In the genomic region with DNA sequence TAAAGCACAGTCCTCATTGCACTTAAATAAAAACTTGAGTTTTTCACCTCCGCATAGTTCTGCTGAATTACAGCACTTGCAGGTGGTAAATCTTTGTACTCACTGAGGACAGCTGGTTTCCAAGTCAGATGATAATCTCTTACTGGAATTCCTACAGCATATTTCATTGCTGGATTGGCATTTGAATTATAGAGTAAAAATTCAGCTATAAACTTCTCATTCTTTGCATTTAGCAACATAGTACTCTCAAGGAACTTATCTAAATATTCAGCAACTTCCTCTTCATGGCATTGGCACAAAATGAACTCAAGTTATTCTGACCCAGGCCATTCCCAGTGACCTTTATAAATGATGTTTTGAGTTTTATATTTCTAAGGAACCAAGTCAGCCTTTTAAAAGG, we compare ENCODE assay signal across 22 cellular contexts.
"Had no signal": no experiment of that assay in that cellular context is flagged by ENCODE, and none has a peak within 500 bp of the region (broad histone marks: within the 10 kb centered on the region; RNA-seq: fewer than 3 reads in every experiment).

No MANE protein-coding gene starts in this region.

- H3K4me3 Mint-ChIP-seq: activated CD4-positive, alpha-beta memory T cell treated with anti-CD3 and anti-CD28 coated beads, Interleukin-2, amount 10 ng/mL, durations not matched to agents 7 days and 5 days; activated CD4-positive, alpha-beta T cell treated with anti-CD3 and anti-CD28 coated beads, Interleukin-2, amount 10 ng/mL, durations not matched to agents 24 days and 14 days; activated CD8-positive, alpha-beta memory T cell treated with anti-CD3 and anti-CD28 coated beads, Interleukin-2, amount 10 ng/mL, durations not matched to agents 7 days and 5 days; activated naive CD8-positive, alpha-beta T cell treated with anti-CD3 and anti-CD28 coated beads, Interleukin-2, amount 50 U/mL, for 24 hours; activated T-helper 1 cell treated with anti-CD3 and anti-CD28 coated beads, Interleukin-12 subunit alpha, Interleukin-12 subunit beta, Interleukin-2, Interleukin-4 antibody, amounts not matched to agents 30 ng/mL and 10 ng/mL and 1 ng/mL, durations not matched to agents 14 hours and 24 hours and 36 hours; brain; effector memory CD8-positive, alpha-beta T cell; natural killer cell had no signal

- DNase-seq: activated CD4-positive, alpha-beta memory T cell treated with anti-CD3 and anti-CD28 coated beads, Interleukin-2, amount 10 ng/mL, durations not matched to agents 7 days and 5 days; activated CD4-positive, alpha-beta T cell treated with anti-CD3 and anti-CD28 coated beads, Interleukin-2, amount 10 ng/mL, durations not matched to agents 24 days and 14 days; activated CD8-positive, alpha-beta memory T cell treated with anti-CD3 and anti-CD28 coated beads, Interleukin-2, amount 10 ng/mL, durations not matched to agents 7 days and 5 days; activated gamma-delta T cell; activated naive CD4-positive, alpha-beta T cell treated with anti-CD3 and anti-CD28 coated beads, Interleukin-2, amount 50 U/mL, for 16 hours; activated naive CD8-positive, alpha-beta T cell treated with anti-CD3 and anti-CD28 coated beads, Interleukin-2, amount 50 U/mL, for 24 hours; anterior cingulate cortex; caudate nucleus; dorsolateral prefrontal cortex; effector memory CD8-positive, alpha-beta T cell; foreskin keratinocyte; left lung; natural killer cell; ovary; spleen; stimulated activated CD4-positive, alpha-beta T cell treated with anti-CD3 and anti-CD28 coated beads, Interleukin-4, amount 100 ng/mL, for 1 hour; stimulated activated naive CD4-positive, alpha-beta T cell; T-helper 2 cell; upper lobe of left lung had no signal

- H3K9me3 Mint-ChIP-seq: effector memory CD8-positive, alpha-beta T cell had no signal

- H3K4me1 Mint-ChIP-seq: activated CD4-positive, alpha-beta memory T cell treated with anti-CD3 and anti-CD28 coated beads, Interleukin-2, amount 10 ng/mL, durations not matched to agents 7 days and 5 days; activated CD4-positive, alpha-beta T cell treated with anti-CD3 and anti-CD28 coated beads, Interleukin-2, amount 10 ng/mL, durations not matched to agents 24 days and 14 days; activated CD8-positive, alpha-beta memory T cell treated with anti-CD3 and anti-CD28 coated beads, Interleukin-2, amount 10 ng/mL, durations not matched to agents 7 days and 5 days; activated naive CD8-positive, alpha-beta T cell treated with anti-CD3 and anti-CD28 coated beads, Interleukin-2, amount 50 U/mL, for 24 hours; natural killer cell had no signal

- ATAC-seq: activated CD4-positive, CD25-positive, alpha-beta regulatory T cell treated with anti-CD3 and anti-CD28 coated beads, Interleukin-2, amount 50 U/mL, for 24 hours; activated CD8-positive, alpha-beta memory T cell treated with anti-CD3 and anti-CD28 coated beads, Interleukin-2, amount 10 ng/mL, durations not matched to agents 7 days and 5 days; activated naive CD8-positive, alpha-beta T cell treated with anti-CD3 and anti-CD28 coated beads, Interleukin-2, amount 50 U/mL, for 24 hours; effector memory CD8-positive, alpha-beta T cell; foreskin keratinocyte; left lung; natural killer cell had no signal

- H3K27ac Mint-ChIP-seq: activated CD4-positive, alpha-beta memory T cell treated with anti-CD3 and anti-CD28 coated beads, Interleukin-2, amount 10 ng/mL, durations not matched to agents 7 days and 5 days; activated CD4-positive, alpha-beta T cell treated with anti-CD3 and anti-CD28 coated beads, Interleukin-2, amount 10 ng/mL, durations not matched to agents 24 days and 14 days; activated CD8-positive, alpha-beta memory T cell treated with anti-CD3 and anti-CD28 coated beads, Interleukin-2, amount 10 ng/mL, durations not matched to agents 7 days and 5 days; activated naive CD8-positive, alpha-beta T cell treated with anti-CD3 and anti-CD28 coated beads, Interleukin-2, amount 50 U/mL, for 24 hours; activated T-helper 1 cell treated with anti-CD3 and anti-CD28 coated beads, Interleukin-12 subunit alpha, Interleukin-12 subunit beta, Interleukin-2, Interleukin-4 antibody, amounts not matched to agents 30 ng/mL and 10 ng/mL and 1 ng/mL, durations not matched to agents 14 hours and 24 hours and 36 hours; effector memory CD8-positive, alpha-beta T cell; natural killer cell had no signal

- H3K27me3 Mint-ChIP-seq: activated CD4-positive, alpha-beta memory T cell treated with anti-CD3 and anti-CD28 coated beads, Interleukin-2, amount 10 ng/mL, durations not matched to agents 7 days and 5 days; activated CD4-positive, alpha-beta T cell treated with anti-CD3 and anti-CD28 coated beads, Interleukin-2, amount 10 ng/mL, durations not matched to agents 24 days and 14 days; activated CD8-positive, alpha-beta memory T cell treated with anti-CD3 and anti-CD28 coated beads, Interleukin-2, amount 10 ng/mL, durations not matched to agents 7 days and 5 days; activated naive CD8-positive, alpha-beta T cell treated with anti-CD3 and anti-CD28 coated beads, Interleukin-2, amount 50 U/mL, for 24 hours; brain; effector memory CD8-positive, alpha-beta T cell had no signal
